Comparison of ENCODE assay signal across 1 cellular context in genomic region chr13:35723061-35723461, GRCh38.
TF ChIP-seq lines count a peak whose summit lies in the region.

No MANE protein-coding gene starts in this region.

TF ChIP-seq in IMR-90, 13 proteins besides CTCF, POLR2A, EP300 and RAD21 (continued from another document):
- TF ChIP-seq CEBPB (IDR thresholded peaks at IDR 0.05; ENCODE audit: low read depth, low read length) (peak; percentile 86), USF2 (IDR thresholded peaks at IDR 0.05; ENCODE audit: low read depth, low read length) (no peak), MAZ (IDR thresholded peaks at IDR 0.05; ENCODE audit: borderline replicate concordance, low read depth, low read length) (no peak), MAFK (IDR thresholded peaks at IDR 0.05; ENCODE audit: low read depth, low read length) (no peak)
